ENCODE assay signal across 25 cellular contexts in the genomic region with DNA sequence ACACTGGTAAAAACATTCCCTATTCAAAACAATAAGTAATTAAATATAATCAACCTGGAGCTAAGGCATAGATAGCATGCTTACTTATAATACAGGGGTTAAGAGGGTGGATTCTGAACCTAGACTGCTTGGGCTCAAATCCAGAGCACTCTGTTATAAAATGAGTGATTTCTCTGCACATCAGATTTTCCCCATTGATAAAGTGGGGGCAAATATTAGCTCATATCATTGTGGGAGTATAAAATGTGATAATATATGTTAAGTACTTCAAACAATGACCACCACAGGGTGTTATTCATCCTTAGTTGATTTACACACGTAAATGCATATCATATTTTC.
"Had no signal": no experiment of that assay in that cellular context is flagged by ENCODE, and none has a peak within 500 bp of the region (broad histone marks: within the 10 kb centered on the region; RNA-seq: fewer than 3 reads in every experiment).

No MANE protein-coding gene starts in this region.

- H3K9me3 ChIP-seq: adrenal gland, body of pancreas, breast epithelium, SJSA1 had no signal

- ATAC-seq: activated naive CD4-positive, alpha-beta T cell treated with anti-CD3 and anti-CD28 coated beads, Interleukin-2, amount 50 U/mL, for 72 hours; activated T-cell treated with anti-CD3 and anti-CD28 coated beads, Interleukin-2, amount 50 U/mL, for 4 hours; body of pancreas; K562 had no signal

- H3K4me3 ChIP-seq: adrenal gland, body of pancreas, breast epithelium, K562, SJSA1 had no signal

- H3K36me3 ChIP-seq: adrenal gland, breast epithelium, SJSA1 had no signal

- DNase-seq: activated B cell treated with CpG ODN at 0.5 μM for 24 hours; activated CD4-positive, alpha-beta memory T cell treated with anti-CD3 and anti-CD28 coated beads for 36 hours; activated CD4-positive, alpha-beta T cell treated with anti-CD3 and anti-CD28 coated beads for 4 hours; activated CD4-positive, alpha-beta T cell treated with anti-CD3 and anti-CD28 coated beads, Interleukin-2, amount 50 U/mL, for 1 hour; activated CD4-positive, CD25-positive, alpha-beta regulatory T cell treated with anti-CD3 and anti-CD28 coated beads, Interleukin-2, amount 50 U/mL, for 72 hours; activated CD8-positive, alpha-beta memory T cell treated with anti-CD3 and anti-CD28 coated beads, Interleukin-2, amount 50 U/mL, for 4 hours; activated gamma-delta T cell treated with Interleukin-2 at 50 U/mL for 16 hours; activated naive CD4-positive, alpha-beta T cell treated with anti-CD3 and anti-CD28 coated beads for 36 hours; activated T-cell treated with anti-CD3 and anti-CD28 coated beads for 4 hours; activated T-cell treated with anti-CD3 and anti-CD28 coated beads, Interleukin-2, amount 50 U/mL, for 4 hours; adrenal gland; body of pancreas; NCI-H1105 treated with DMSO at 0.1 percent for 48 hours; NCI-H1436; NCI-H1694; NCI-H1930; NCI-H2081 treated with DMSO at 0.1 percent for 48 hours; NCI-H345; NCI-H524 treated with DMSO at 0.1 percent for 48 hours; SHP77 had no signal

- H3K4me1 ChIP-seq: adrenal gland, body of pancreas, breast epithelium, SJSA1 had no signal

- H3K27me3 ChIP-seq: adrenal gland, body of pancreas, breast epithelium, SJSA1 had no signal

- H3K27ac ChIP-seq: adrenal gland, body of pancreas, breast epithelium, SJSA1 had no signal

- FAIRE-seq: astrocyte, K562 had no signal
